ENCODE assay signal across 1 cellular context in genomic region chr22:37258005-37258790, GRCh38.
TF ChIP-seq lines count a peak whose summit lies in the region.

No MANE protein-coding gene starts in this region.

TF ChIP-seq in H1, 55 proteins besides CTCF, POLR2A, EP300 and RAD21:
- TF ChIP-seq TBP (IDR thresholded peaks at IDR 0.05; ENCODE audit: low read depth, low read length) = no peak
- no peak for TF ChIP-seq FOSL1 (IDR thresholded peaks at IDR 0.05; ENCODE audit: insufficient read depth, low read depth, low read length)
- TF ChIP-seq BRCA1 (IDR thresholded peaks at IDR 0.05; ENCODE audit: low read depth, low read length) = no peak
- no peak for TF ChIP-seq HDAC2 (IDR thresholded peaks at IDR 0.05; ENCODE audit: borderline replicate concordance in 1 of 2, low read depth in 2 of 2, low read length in 2 of 2)
- TF ChIP-seq RNF2 (IDR thresholded peaks at IDR 0.05; ENCODE audit: borderline replicate concordance, low read depth, low read length, missing control alignments, poor library complexity, severe bottlenecking) = no peak
- no peak for TF ChIP-seq PHF8 (conservative IDR thresholded peaks at IDR 0.05; ENCODE audit: low read depth, low read length)
- no peak for TF ChIP-seq SIX5 (IDR thresholded peaks at IDR 0.05; ENCODE audit: low read depth, low read length)
- TF ChIP-seq CHD1 (IDR thresholded peaks at IDR 0.05; ENCODE audit: low read depth, low read length) = no peak
- no peak for TF ChIP-seq SRF (IDR thresholded peaks at IDR 0.05; ENCODE audit: low read depth, low read length)
- TF ChIP-seq CTBP2 (IDR thresholded peaks at IDR 0.05; ENCODE audit: borderline replicate concordance, insufficient read depth, insufficient read length, low read length) = no peak
- TF ChIP-seq MAFK (IDR thresholded peaks at IDR 0.05; ENCODE audit: low read depth, low read length) = no peak
- no peak for TF ChIP-seq ASH2L (IDR thresholded peaks at IDR 0.05; ENCODE audit: low read length)
- no peak for TF ChIP-seq BACH1 (IDR thresholded peaks at IDR 0.05; ENCODE audit: low read length)
- TF ChIP-seq, protein P1, sequence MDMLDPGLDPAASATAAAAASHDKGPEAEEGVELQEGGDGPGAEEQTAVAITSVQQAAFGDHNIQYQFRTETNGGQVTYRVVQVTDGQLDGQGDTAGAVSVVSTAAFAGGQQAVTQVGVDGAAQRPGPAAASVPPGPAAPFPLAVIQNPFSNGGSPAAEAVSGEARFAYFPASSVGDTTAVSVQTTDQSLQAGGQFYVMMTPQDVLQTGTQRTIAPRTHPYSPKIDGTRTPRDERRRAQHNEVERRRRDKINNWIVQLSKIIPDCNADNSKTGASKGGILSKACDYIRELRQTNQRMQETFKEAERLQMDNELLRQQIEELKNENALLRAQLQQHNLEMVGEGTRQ (IDR thresholded peaks at IDR 0.05; ENCODE audit: low read length) = no peak
- TF ChIP-seq POU5F1 (IDR thresholded peaks at IDR 0.05; ENCODE audit: low read depth, low read length) = no peak
- no peak for TF ChIP-seq SIRT6 (IDR thresholded peaks at IDR 0.05; ENCODE audit: low read length)
- TF ChIP-seq NANOG (IDR thresholded peaks at IDR 0.05; ENCODE audit: insufficient read depth, low read depth, low read length, poor library complexity, severe bottlenecking) = no peak
